Comparison of ENCODE assay signal across 20 cellular contexts in genomic region chr15:45804028-45804427, GRCh38.
"Had no signal": no experiment of that assay in that cellular context is flagged by ENCODE, and none has a peak within 500 bp of the region (broad histone marks: within the 10 kb centered on the region; RNA-seq: fewer than 3 reads in every experiment).

No MANE protein-coding gene starts in this region.

- H3K4me1 Mint-ChIP-seq: activated CD4-positive, alpha-beta T cell treated with anti-CD3 and anti-CD28 coated beads, Interleukin-2, amount 10 ng/mL, durations not matched to agents 7 days and 5 days; activated naive CD8-positive, alpha-beta T cell treated with anti-CD3 and anti-CD28 coated beads, Interleukin-2, amount 50 U/mL, for 24 hours; naive thymus-derived CD8-positive, alpha-beta T cell had no signal

- H3K9me3 ChIP-seq: left lung, neutrophil, pancreas, tibial artery had no signal

- H3K27ac ChIP-seq: left lung, neutrophil, pancreas, tibial artery, WERI-Rb-1 had no signal

- FAIRE-seq: pancreas had no signal

- H3K27ac Mint-ChIP-seq: activated CD4-positive, alpha-beta T cell treated with anti-CD3 and anti-CD28 coated beads, Interleukin-2, amount 10 ng/mL, durations not matched to agents 7 days and 5 days; activated CD8-positive, alpha-beta T cell treated with anti-CD3 and anti-CD28 coated beads for 36 hours; activated naive CD8-positive, alpha-beta T cell treated with anti-CD3 and anti-CD28 coated beads, Interleukin-2, amount 50 U/mL, for 24 hours; activated T-helper 1 cell treated with anti-CD3 and anti-CD28 coated beads, Interleukin-12 subunit alpha, Interleukin-12 subunit beta, Interleukin-2, Interleukin-4 antibody, amounts not matched to agents 30 ng/mL and 10 ng/mL and 1 ng/mL, durations not matched to agents 14 hours and 24 hours and 36 hours; mesothelial cell of epicardium; naive thymus-derived CD8-positive, alpha-beta T cell; stimulated activated naive CD8-positive, alpha-beta T cell treated with anti-CD3 and anti-CD28 coated beads, Interleukin-15, Interleukin-2, amounts not matched to agents 100 ng/mL and 50 ng/mL, for 24 hours had no signal

- H3K4me3 Mint-ChIP-seq: activated CD4-positive, alpha-beta T cell treated with anti-CD3 and anti-CD28 coated beads, Interleukin-2, amount 10 ng/mL, durations not matched to agents 7 days and 5 days; activated CD8-positive, alpha-beta T cell treated with anti-CD3 and anti-CD28 coated beads for 36 hours; activated naive CD8-positive, alpha-beta T cell treated with anti-CD3 and anti-CD28 coated beads, Interleukin-2, amount 50 U/mL, for 24 hours; activated T-helper 1 cell treated with anti-CD3 and anti-CD28 coated beads, Interleukin-12 subunit alpha, Interleukin-12 subunit beta, Interleukin-2, Interleukin-4 antibody, amounts not matched to agents 30 ng/mL and 10 ng/mL and 1 ng/mL, durations not matched to agents 14 hours and 24 hours and 36 hours; mesothelial cell of epicardium; naive thymus-derived CD8-positive, alpha-beta T cell; stimulated activated naive CD8-positive, alpha-beta T cell treated with anti-CD3 and anti-CD28 coated beads, Interleukin-15, Interleukin-2, amounts not matched to agents 100 ng/mL and 50 ng/mL, for 24 hours had no signal

- H3K4me1 ChIP-seq: left lung, pancreas, tibial artery had no signal

- H3K27me3 ChIP-seq: left lung, neutrophil, pancreas, tibial artery had no signal

- H3K36me3 ChIP-seq: left lung, neutrophil, pancreas, tibial artery, WERI-Rb-1 had no signal

- ATAC-seq: activated CD8-positive, alpha-beta T cell treated with anti-CD3 and anti-CD28 coated beads for 36 hours; activated naive CD8-positive, alpha-beta T cell treated with anti-CD3 and anti-CD28 coated beads, Interleukin-2, amount 50 U/mL, for 24 hours; left lung; naive thymus-derived CD8-positive, alpha-beta T cell; pancreas; right cardiac atrium had no signal

- H3K9me3 Mint-ChIP-seq: activated CD4-positive, alpha-beta T cell treated with anti-CD3 and anti-CD28 coated beads, Interleukin-2, amount 10 ng/mL, durations not matched to agents 7 days and 5 days; activated CD8-positive, alpha-beta T cell treated with anti-CD3 and anti-CD28 coated beads for 36 hours; activated naive CD8-positive, alpha-beta T cell treated with anti-CD3 and anti-CD28 coated beads, Interleukin-2, amount 50 U/mL, for 24 hours; activated T-helper 1 cell treated with anti-CD3 and anti-CD28 coated beads, Interleukin-12 subunit alpha, Interleukin-12 subunit beta, Interleukin-2, Interleukin-4 antibody, amounts not matched to agents 30 ng/mL and 10 ng/mL and 1 ng/mL, durations not matched to agents 14 hours and 24 hours and 36 hours; mesothelial cell of epicardium; naive thymus-derived CD8-positive, alpha-beta T cell; stimulated activated naive CD8-positive, alpha-beta T cell treated with anti-CD3 and anti-CD28 coated beads, Interleukin-15, Interleukin-2, amounts not matched to agents 100 ng/mL and 50 ng/mL, for 24 hours had no signal

- H3K4me3 ChIP-seq: left lung, lung, pancreas, tibial artery had no signal

- H3K36me3 Mint-ChIP-seq: mesothelial cell of epicardium; naive thymus-derived CD8-positive, alpha-beta T cell had no signal

- DNase-seq: activated CD4-positive, alpha-beta T cell treated with anti-CD3 and anti-CD28 coated beads, Interleukin-2, amount 10 ng/mL, durations not matched to agents 7 days and 5 days; activated CD4-positive, CD25-positive, alpha-beta regulatory T cell treated with anti-CD3 and anti-CD28 coated beads, Interleukin-2, amount 50 U/mL, for 72 hours; activated CD8-positive, alpha-beta T cell treated with anti-CD3 and anti-CD28 coated beads for 36 hours; activated gamma-delta T cell; activated naive CD4-positive, alpha-beta T cell treated with anti-CD3 and anti-CD28 coated beads, Interleukin-2, amount 50 U/mL, for 16 hours; activated naive CD8-positive, alpha-beta T cell treated with anti-CD3 and anti-CD28 coated beads, Interleukin-2, amount 50 U/mL, for 24 hours; kidney glomerular epithelial cell; left lung; naive thymus-derived CD8-positive, alpha-beta T cell; pancreas; right cardiac atrium; stimulated activated CD4-positive, alpha-beta T cell treated with anti-CD3 and anti-CD28 coated beads, Interleukin-1b, Interleukin-23, amount 100 ng/mL, for 48 hours; substantia nigra; tibial artery; WERI-Rb-1 had no signal
